In the genomic region with DNA sequence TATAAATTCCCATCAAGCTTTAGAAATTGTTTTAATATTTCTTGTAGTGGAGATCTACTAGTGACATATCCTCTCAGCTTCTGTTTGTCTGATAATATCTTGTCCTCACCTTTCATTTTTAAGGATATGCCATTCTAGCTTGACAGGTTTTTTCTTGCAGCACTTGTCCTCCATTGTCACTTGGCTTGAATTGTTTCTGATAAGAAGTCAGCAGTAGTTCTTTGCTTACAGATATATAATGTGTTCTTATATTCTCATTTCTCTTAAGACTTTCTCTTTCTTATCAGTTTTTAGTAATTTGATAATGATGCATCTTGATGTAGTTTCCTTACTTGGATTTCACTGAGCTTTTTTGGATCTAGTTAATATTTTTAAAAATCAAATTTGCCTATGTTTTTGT, we compare ENCODE assay signal across 30 cellular contexts.
DNase-seq lines count a peak whose midpoint lies in the region; ATAC-seq, FAIRE-seq and TF ChIP-seq lines count a peak whose summit lies in the region.
"Had no signal": no experiment of that assay in that cellular context is flagged by ENCODE, and none has a peak within 500 bp of the region (broad histone marks: within the 10 kb centered on the region; RNA-seq: fewer than 3 reads in every experiment).

No MANE protein-coding gene starts in this region.

- H3K9me2 ChIP-seq in HCT116 (ENCODE audit: insufficient read depth) = no peaks in the 10 kb centered on the region
- H3K9me2 ChIP-seq in OCI-LY7 (ENCODE audit: insufficient read depth, low read length) = peaks cover 5% of the 10 kb centered on the region; the same call in 1 of the 2 replicates

- peaks cover 12 to 34% (median 25%) of the 10 kb centered on the region in 6 donors for H3K9me3 Mint-ChIP-seq in immature natural killer cell

- H3K36me3 ChIP-seq in HCT116 (ENCODE audit: control insufficient read depth in 1 of 2, insufficient read depth in 2 of 2, low read length in 2 of 2) (0 out of 4 replicates have a peak, but pooled peaks cover 0 to 4% of the 10 kb centered on the region in 2 experiments), OCI-LY7 (ENCODE audit: insufficient read depth, low read length) (peaks cover 7% of the 10 kb centered on the region; the same call in 1 of the 2 replicates), K562 (ENCODE audit: control insufficient read depth, insufficient read depth, low read length) (peaks cover 9% of the 10 kb centered on the region; the same call in 2 of the 3 replicates)
- H3K36me3 ChIP-seq: ascending aorta, cardiac muscle cell, colonic mucosa, pancreas, Peyer's patch, suprapubic skin, upper lobe of right lung had no signal

- no peak for TF ChIP-seq POLR2A in HCT116 (IDR thresholded peaks at IDR 0.05; ENCODE audit: borderline replicate concordance, extremely low read depth, insufficient read depth, insufficient read length)
- TF ChIP-seq POLR2A in K562 (conservative IDR thresholded peaks at IDR 0.05) = no peak

- peaks cover 0 to 2% (median 0%) of the 10 kb centered on the region in 3 donors for H3K27me3 Mint-ChIP-seq in immature natural killer cell (ENCODE audit: low read depth in 3 of 3)
- H3K27me3 Mint-ChIP-seq: activated CD4-positive, alpha-beta T cell treated with anti-CD3 and anti-CD28 coated beads, Interleukin-2, amount 10 ng/mL, durations not matched to agents 24 days and 14 days; activated naive CD8-positive, alpha-beta T cell; memory B cell had no signal

- no peaks in the 10 kb centered on the region for H3K9me1 ChIP-seq in K562 (ENCODE audit: control insufficient read depth, insufficient read depth, low read length)

- H3K9me3 ChIP-seq in HCT116 (ENCODE audit: control insufficient read depth in 1 of 2, insufficient read depth in 1 of 2, low read depth in 1 of 2, low read length in 2 of 2) (peaks cover 9 to 27% of the 10 kb centered on the region in 2 experiments; a peak in 1 of 4 replicates), OCI-LY7 (ENCODE audit: low read length) (peaks cover 22% of the 10 kb centered on the region; the same call in 1 of the 2 replicates), K562 (replicated peaks; ENCODE audit: control insufficient read depth, insufficient read depth, low read depth, low read length) (0 out of 2 replicates have a peak, but pooled peaks cover 2% of the 10 kb centered on the region)
- H3K9me3 ChIP-seq: colonic mucosa had no signal

- DNase-seq in AG10803 (ENCODE audit: low read depth) = peak; percentile 3
- DNase-seq in HCT116 (ENCODE audit: low read depth, low spot score) = peak; percentile 3
- DNase-seq in OCI-LY7 (ENCODE audit: low spot score) = peak; percentile 4
- no peak for DNase-seq in K562 (ENCODE audit: extremely low read depth in 1 of 4, low spot score in 3 of 4)
- DNase-seq in immature natural killer cell = no peak
- DNase-seq in NCI-H82 treated with DMSO at 0.1 percent for 48 hours (lab: John Stamatoyannopoulos, UW; ENCODE audit: unreplicated experiment) = no peak
- DNase-seq in NCI-H2107 treated with DMSO at 0.1 percent for 48 hours (lab: John Stamatoyannopoulos, UW; ENCODE audit: unreplicated experiment) = no peak
- DNase-seq: activated CD4-positive, alpha-beta T cell treated with anti-CD3 and anti-CD28 coated beads, Interleukin-2, amount 10 ng/mL, durations not matched to agents 24 days and 14 days; colonic mucosa; COR-L47; DMS79 treated with DMSO at 0.1 percent for 48 hours; effector CD8-positive, alpha-beta T cell; GDM1; NCI-H1105; NCI-H187; NCI-H524 treated with DMSO at 0.1 percent for 48 hours; pancreas; Peyer's patch; SHP77 treated with DMSO at 0.1 percent for 48 hours; stimulated activated naive CD4-positive, alpha-beta T cell; upper lobe of right lung had no signal

- H2AFZ ChIP-seq in HCT116 (ENCODE audit: low read depth, low read length, poor library complexity, severe bottlenecking) = no peak overlapping the region
- H2AFZ ChIP-seq in OCI-LY7 (ENCODE audit: low read length) = no peak overlapping the region
- no peak overlapping the region for H2AFZ ChIP-seq in K562 (ENCODE audit: low read depth, low read length)

- CTCF ChIA-PET in HCT116 (lab: Charles Lee) (no interaction called here), OCI-LY7 (lab: Charles Lee; ENCODE audit: unreplicated experiment) (no interaction called here), K562 (lab: Yijun Ruan, JAX; ENCODE audit: low intra/inter-chr PET ratio) (no interaction called here)

- BruUV-seq in HCT116 (replicated peaks; lab: Mats Ljungman, UMichigan) (no TSS peak), OCI-LY7 (replicated peaks; lab: Mats Ljungman, UMichigan) (no TSS peak), K562 (replicated peaks; lab: Mats Ljungman, UMichigan) (no TSS peak)

- H3K36me3 Mint-ChIP-seq in immature natural killer cell = peaks cover 35 to 44% (median 39%) of the 10 kb centered on the region in 3 donors

- ATAC-seq in HCT116 (no peak), K562 (no peak), HG03571 (IDR thresholded peaks at IDR 0.05; ENCODE audit: unreplicated experiment) (no peak)
- ATAC-seq: pancreas, upper lobe of right lung had no signal

- H3K27ac Mint-ChIP-seq in immature natural killer cell = no peak overlapping the region
- H3K27ac Mint-ChIP-seq: activated CD4-positive, alpha-beta T cell treated with anti-CD3 and anti-CD28 coated beads, Interleukin-2, amount 10 ng/mL, durations not matched to agents 24 days and 14 days; activated naive CD8-positive, alpha-beta T cell; memory B cell had no signal

- TF ChIP-seq RAD21 in HCT116 (IDR thresholded peaks at IDR 0.05; ENCODE audit: low read depth) (no peak), K562 (CRISPR knock-in tag; conservative IDR thresholded peaks at IDR 0.05 in 1 of 2, IDR thresholded peaks at IDR 0.05 in 1 of 2) (no peak)

- intact Hi-C loops in HCT116 (cut with micrococcal nuclease) (no loop called here), OCI-LY7 (cut with micrococcal nuclease; ENCODE audit: unreplicated experiment) (no loop called here), K562 (cut with micrococcal nuclease) (no loop called here)

- POLR2A ChIA-PET in HCT116 (lab: Charles Lee) (no interaction called here), OCI-LY7 (lab: Charles Lee) (interaction anchor here (0.8 to 1.5 kb wide), 3 partner anchors 9 to 204 kb away, joined by 3 to 8 read pairs (median 3); no protein-coding TSS in a partner anchor), K562 (lab: Yijun Ruan, JAX) (no interaction called here)

- FAIRE-seq in K562 (lab: Jason Lieb, UNC) = peak; percentile 37
- FAIRE-seq: H1 had no signal

- peaks cover 0 to 9% of the 10 kb centered on the region in 2 donors for H3K4me1 Mint-ChIP-seq in immature natural killer cell
- H3K4me1 Mint-ChIP-seq: memory B cell had no signal

- TF ChIP-seq CTCF in AG10803 (conservative IDR thresholded peaks at IDR 0.05; ENCODE audit: low read length) (no peak), HCT116 (IDR thresholded peaks at IDR 0.05 in 2 of 3, conservative IDR thresholded peaks at IDR 0.05 in 1 of 3; ENCODE audit: borderline replicate concordance in 1 of 3, insufficient read depth in 1 of 3, low read depth in 2 of 3, low read length in 2 of 3) (no peak), OCI-LY7 (conservative IDR thresholded peaks at IDR 0.05; ENCODE audit: low read length) (no peak), K562 (IDR thresholded peaks at IDR 0.05 in 2 of 3, conservative IDR thresholded peaks at IDR 0.05 in 1 of 3; ENCODE audit: insufficient read depth in 2 of 3, low read depth in 1 of 3, low read length in 3 of 3) (no peak)

- H3K27me3 ChIP-seq in HCT116 (ENCODE audit: insufficient read depth, low read length) = no peaks in the 10 kb centered on the region
- no peaks in the 10 kb centered on the region for H3K27me3 ChIP-seq in K562 (ENCODE audit: control insufficient read depth in 2 of 2, insufficient read depth in 2 of 2, low read length in 2 of 2)
- H3K27me3 ChIP-seq: ascending aorta; BLaER1 treated with 17β-estradiol and CSF1 and Interleukin-3, amounts not matched to agents 10 nM and 100 nM; cardiac muscle cell; colonic mucosa; pancreas; Peyer's patch; suprapubic skin; upper lobe of right lung had no signal

- TF ChIP-seq EP300 in K562 (IDR thresholded peaks at IDR 0.05; ENCODE audit: low read length) = no peak

- H3K9ac ChIP-seq in HCT116 (ENCODE audit: low read length) = no peak overlapping the region
- H3K9ac ChIP-seq in K562 (ENCODE audit: insufficient read depth in 1 of 2, low read depth in 2 of 2, low read length in 2 of 2) = no peak overlapping the region
- H3K9ac ChIP-seq: BLaER1 treated with 17β-estradiol and CSF1 and Interleukin-3, amounts not matched to agents 10 nM and 100 nM had no signal

- no peak overlapping the region for H3K27ac ChIP-seq in HCT116 (ENCODE audit: low read depth, low read length)
- H3K27ac ChIP-seq in OCI-LY7 (ENCODE audit: low read depth, low read length, poor library complexity, severe bottlenecking) = no peak overlapping the region
- H3K27ac ChIP-seq in K562 (ENCODE audit: extremely low read depth, low read depth, low read length) = no peak overlapping the region
- H3K27ac ChIP-seq: ascending aorta; BLaER1 treated with 17β-estradiol and CSF1 and Interleukin-3, amounts not matched to agents 10 nM and 100 nM; cardiac muscle cell; colonic mucosa; pancreas; Peyer's patch; suprapubic skin; upper lobe of right lung had no signal

- H3K4me3 ChIP-seq in AG10803 (ENCODE audit: low read length) = no peak overlapping the region
- H3K4me3 ChIP-seq in HCT116 (replicated peaks in 1 of 2; ENCODE audit: low read depth in 1 of 2, low read length in 2 of 2) = no peak overlapping the region
- H3K4me3 ChIP-seq in OCI-LY7 (ENCODE audit: low read depth, low read length, poor library complexity, severe bottlenecking) = no peak overlapping the region
- no peak overlapping the region for H3K4me3 ChIP-seq in K562
- H3K4me3 ChIP-seq: ascending aorta; BLaER1 treated with 17β-estradiol and CSF1 and Interleukin-3, amounts not matched to agents 10 nM and 100 nM; cardiac muscle cell; colonic mucosa; pancreas; Peyer's patch; smooth muscle cell; suprapubic skin; upper lobe of right lung had no signal

- no peaks in the 10 kb centered on the region for H4K20me1 ChIP-seq in HCT116 (ENCODE audit: insufficient read depth)
- no peaks in the 10 kb centered on the region for H4K20me1 ChIP-seq in OCI-LY7 (ENCODE audit: insufficient read depth, low read length)
- no peaks in the 10 kb centered on the region for H4K20me1 ChIP-seq in K562 (replicated peaks; ENCODE audit: control insufficient read depth, insufficient read depth, low read length)
- H4K20me1 ChIP-seq: BLaER1 treated with 17β-estradiol and CSF1 and Interleukin-3, amounts not matched to agents 10 nM and 100 nM had no signal

- no peaks in the 10 kb centered on the region; the same call in 1 of the 2 replicates for H3K79me2 ChIP-seq in HCT116 (ENCODE audit: insufficient read depth, low read length)
- H3K79me2 ChIP-seq in OCI-LY7 (ENCODE audit: insufficient read depth, low read depth, low read length) = no peaks in the 10 kb centered on the region
- H3K79me2 ChIP-seq in K562 (ENCODE audit: control insufficient read depth, insufficient read depth, low read length) = peaks cover 2% of the 10 kb centered on the region; the same call in 1 of the 3 replicates

- in situ Hi-C loops in K562 (cut with MboI) = no loop called here

- no peak overlapping the region for H3K4me2 ChIP-seq in HCT116 (ENCODE audit: low read length)
- H3K4me2 ChIP-seq in OCI-LY7 (ENCODE audit: low read length) = no peak overlapping the region
- H3K4me2 ChIP-seq in K562 (ENCODE audit: insufficient read depth, low read length) = no peak overlapping the region
- H3K4me2 ChIP-seq: BLaER1 treated with 17β-estradiol and CSF1 and Interleukin-3, amounts not matched to agents 10 nM and 100 nM; smooth muscle cell had no signal

- RAD21 ChIA-PET in HCT116 (lab: Charles Lee; ENCODE audit: low non-redundant PET in 1 of 2, low total read pairs in 2 of 2, uncharacterized antibody in 2 of 2, unreplicated experiment in 2 of 2) = no interaction called here

- H3K4me1 ChIP-seq in HCT116 (ENCODE audit: control insufficient read depth in 1 of 2, insufficient read depth in 2 of 2, low read length in 2 of 2) = no peaks in the 10 kb centered on the region
- no peaks in the 10 kb centered on the region for H3K4me1 ChIP-seq in OCI-LY7 (ENCODE audit: insufficient read depth, low read length, poor library complexity, severe bottlenecking)
- no peaks in the 10 kb centered on the region for H3K4me1 ChIP-seq in K562 (replicated peaks in 1 of 2; ENCODE audit: control insufficient read depth in 2 of 2, insufficient read depth in 2 of 2, low read length in 2 of 2)
- H3K4me1 ChIP-seq: ascending aorta; BLaER1 treated with 17β-estradiol and CSF1 and Interleukin-3, amounts not matched to agents 10 nM and 100 nM; colonic mucosa; pancreas; Peyer's patch; upper lobe of right lung had no signal

- no peak overlapping the region for H3K4me3 Mint-ChIP-seq in immature natural killer cell
- H3K4me3 Mint-ChIP-seq: activated CD4-positive, alpha-beta T cell treated with anti-CD3 and anti-CD28 coated beads, Interleukin-2, amount 10 ng/mL, durations not matched to agents 24 days and 14 days; activated naive CD8-positive, alpha-beta T cell; memory B cell had no signal

Comparison
In these comparisons a context has a peak if more than half of its experiments do, and no peak if none do; other contexts are left out.
1. DNase-seq: peak in AG10803 (single experiment), HCT116 (single experiment) and OCI-LY7 (single experiment); none in K562 (0 of 4), immature natural killer cell (0 of 3), NCI-H82 treated with DMSO at 0.1 percent for 48 hours (single experiment) and NCI-H2107 treated with DMSO at 0.1 percent for 48 hours (single experiment).